40 cellular contexts compared by ENCODE assay signal in the genomic region with DNA sequence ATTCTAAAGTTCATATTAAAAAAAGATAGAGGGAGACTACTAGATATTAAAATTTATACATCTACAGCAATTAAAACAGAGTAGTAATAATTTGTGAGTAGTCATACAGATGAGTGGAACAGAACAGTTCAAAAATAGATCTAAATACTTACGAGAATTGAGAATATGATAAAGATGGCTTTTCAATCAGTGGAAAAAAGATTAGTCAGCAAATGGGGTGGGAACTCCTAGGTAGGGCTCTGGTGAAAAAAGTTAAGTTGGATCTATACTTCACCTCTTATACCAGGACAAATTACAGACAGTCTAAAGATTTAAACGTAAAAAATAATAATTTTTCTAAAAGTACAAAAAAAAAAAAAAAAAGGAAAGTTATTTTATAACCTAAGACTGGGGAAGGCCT.
"Had no signal": no experiment of that assay in that cellular context is flagged by ENCODE, and none has a peak within 500 bp of the region (broad histone marks: within the 10 kb centered on the region; RNA-seq: fewer than 3 reads in every experiment).

No MANE protein-coding gene starts in this region.

- H3K27me3 ChIP-seq: adrenal gland, body of pancreas, brain microvascular endothelial cell, cardiac muscle cell had no signal

- H3K9me3 ChIP-seq: body of pancreas had no signal

- H3K27ac Mint-ChIP-seq: activated B cell treated with CpG ODN at 0.5 μM for 24 hours; activated CD4-positive, alpha-beta memory T cell treated with anti-CD3 and anti-CD28 coated beads for 36 hours; activated CD4-positive, alpha-beta T cell treated with anti-CD3 and anti-CD28 coated beads, Interleukin-2, amount 10 ng/mL, durations not matched to agents 24 days and 14 days; activated CD8-positive, alpha-beta T cell treated with anti-CD3 and anti-CD28 coated beads for 36 hours; activated naive CD4-positive, alpha-beta T cell treated with anti-CD3 and anti-CD28 coated beads for 36 hours; activated naive CD4-positive, alpha-beta T cell treated with anti-CD3 and anti-CD28 coated beads, Interleukin-2, amount 50 U/mL, for 72 hours; activated naive CD8-positive, alpha-beta T cell treated with anti-CD3 and anti-CD28 coated beads for 36 hours; activated T-cell treated with anti-CD3 and anti-CD28 coated beads, Interleukin-2, amount 50 U/mL, for 72 hours; activated T-helper 1 cell treated with anti-CD3 and anti-CD28 coated beads, Interleukin-12 subunit alpha, Interleukin-12 subunit beta, Interleukin-2, Interleukin-4 antibody, amounts not matched to agents 30 ng/mL and 10 ng/mL and 1 ng/mL, durations not matched to agents 14 hours and 24 hours and 36 hours; activated T-helper 17 cell treated with anti-CD3 and anti-CD28 coated beads, Interleukin-2, amount 50 U/mL, for 72 hours; T-helper 1 cell treated with Interleukin-12 subunit alpha and Interleukin-12 subunit beta and Interleukin-4 antibody, amounts not matched to agents 30 μg/mL and 1 μg/mL, for 36 hours; T-helper 2 cell treated with Interferon-gamma antibody and Interleukin-4, amounts not matched to agents 5 μg/mL and 100 μg/mL, for 36 hours had no signal

- DNase-seq: activated B cell treated with CpG ODN at 0.5 μM for 24 hours; activated CD4-positive, alpha-beta memory T cell treated with anti-CD3 and anti-CD28 coated beads for 36 hours; activated CD4-positive, alpha-beta T cell treated with anti-CD3 and anti-CD28 coated beads for 4 hours; activated CD4-positive, alpha-beta T cell treated with anti-CD3 and anti-CD28 coated beads, Interleukin-2, amount 10 ng/mL, durations not matched to agents 24 days and 14 days; activated CD4-positive, alpha-beta T cell treated with anti-CD3 and anti-CD28 coated beads, Interleukin-2, amount 50 U/mL, for 1 hour; activated CD4-positive, alpha-beta T cell treated with anti-CD3 and anti-CD28 coated beads, Interleukin-2, amount 50 U/mL, for 4 hours; activated CD4-positive, CD25-positive, alpha-beta regulatory T cell treated with anti-CD3 and anti-CD28 coated beads, Interleukin-2, amount 50 U/mL, for 72 hours; activated CD8-positive, alpha-beta memory T cell treated with anti-CD3 and anti-CD28 coated beads, Interleukin-2, amount 50 U/mL, for 4 hours; activated CD8-positive, alpha-beta T cell treated with anti-CD3 and anti-CD28 coated beads for 36 hours; activated effector memory CD4-positive, alpha-beta T cell treated with anti-CD3 and anti-CD28 coated beads, Interleukin-2, amount 50 U/mL, for 16 hours; activated gamma-delta T cell treated with Interleukin-2 at 50 U/mL for 16 hours; activated naive CD4-positive, alpha-beta T cell; activated naive CD4-positive, alpha-beta T cell treated with anti-CD3 and anti-CD28 coated beads for 36 hours; activated naive CD4-positive, alpha-beta T cell treated with anti-CD3 and anti-CD28 coated beads, Interleukin-2, amount 50 U/mL, for 16 hours; activated naive CD8-positive, alpha-beta T cell treated with anti-CD3 and anti-CD28 coated beads for 36 hours; activated T-cell treated with anti-CD3 and anti-CD28 coated beads for 4 hours; activated T-cell treated with anti-CD3 and anti-CD28 coated beads, Interleukin-2, amount 50 U/mL, for 1 hour; activated T-cell treated with anti-CD3 and anti-CD28 coated beads, Interleukin-2, amount 50 U/mL, for 4 hours; activated T-cell treated with anti-CD3 and anti-CD28 coated beads, Interleukin-2, amount 50 U/mL, for 72 hours; adrenal gland; amniotic stem cell; aorta; body of pancreas; brain microvascular endothelial cell; caudate nucleus; cerebellar nuclear complex; T-helper 1 cell; T-helper 2 cell; T-helper 9 cell had no signal

- H3K4me1 ChIP-seq: adrenal gland, body of pancreas had no signal

- H3K27ac ChIP-seq: adrenal gland, body of pancreas, brain microvascular endothelial cell, cardiac muscle cell, VCaP had no signal

- H3K4me3 ChIP-seq: adrenal gland, body of pancreas, cardiac muscle cell had no signal

- H3K9me3 Mint-ChIP-seq: activated CD4-positive, alpha-beta T cell treated with anti-CD3 and anti-CD28 coated beads, Interleukin-2, amount 10 ng/mL, durations not matched to agents 24 days and 14 days; activated T-cell treated with anti-CD3 and anti-CD28 coated beads, Interleukin-2, amount 50 U/mL, for 72 hours; activated T-helper 1 cell treated with anti-CD3 and anti-CD28 coated beads, Interleukin-12 subunit alpha, Interleukin-12 subunit beta, Interleukin-2, Interleukin-4 antibody, amounts not matched to agents 30 ng/mL and 10 ng/mL and 1 ng/mL, durations not matched to agents 14 hours and 24 hours and 36 hours; central memory CD8-positive, alpha-beta T cell; T-helper 1 cell treated with Interleukin-12 subunit alpha and Interleukin-12 subunit beta and Interleukin-4 antibody, amounts not matched to agents 30 μg/mL and 1 μg/mL, for 36 hours; T-helper 2 cell treated with Interferon-gamma antibody and Interleukin-4, amounts not matched to agents 5 μg/mL and 100 μg/mL, for 36 hours had no signal

- H3K27me3 Mint-ChIP-seq: activated B cell treated with CpG ODN at 0.5 μM for 24 hours; activated CD4-positive, alpha-beta memory T cell treated with anti-CD3 and anti-CD28 coated beads for 36 hours; activated CD4-positive, alpha-beta T cell treated with anti-CD3 and anti-CD28 coated beads, Interleukin-2, amount 10 ng/mL, durations not matched to agents 24 days and 14 days; activated CD8-positive, alpha-beta T cell treated with anti-CD3 and anti-CD28 coated beads for 36 hours; activated naive CD8-positive, alpha-beta T cell treated with anti-CD3 and anti-CD28 coated beads for 36 hours; activated T-helper 17 cell treated with anti-CD3 and anti-CD28 coated beads, Interleukin-2, amount 50 U/mL, for 72 hours; central memory CD8-positive, alpha-beta T cell had no signal

- H3K4me3 Mint-ChIP-seq: activated B cell treated with CpG ODN at 0.5 μM for 24 hours; activated CD4-positive, alpha-beta memory T cell treated with anti-CD3 and anti-CD28 coated beads for 36 hours; activated CD4-positive, alpha-beta T cell treated with anti-CD3 and anti-CD28 coated beads, Interleukin-2, amount 10 ng/mL, durations not matched to agents 24 days and 14 days; activated CD8-positive, alpha-beta T cell treated with anti-CD3 and anti-CD28 coated beads for 36 hours; activated naive CD4-positive, alpha-beta T cell treated with anti-CD3 and anti-CD28 coated beads for 36 hours; activated naive CD8-positive, alpha-beta T cell treated with anti-CD3 and anti-CD28 coated beads for 36 hours; activated T-cell treated with anti-CD3 and anti-CD28 coated beads, Interleukin-2, amount 50 U/mL, for 4 hours; activated T-cell treated with anti-CD3 and anti-CD28 coated beads, Interleukin-2, amount 50 U/mL, for 72 hours; activated T-helper 1 cell treated with anti-CD3 and anti-CD28 coated beads, Interleukin-12 subunit alpha, Interleukin-12 subunit beta, Interleukin-2, Interleukin-4 antibody, amounts not matched to agents 30 ng/mL and 10 ng/mL and 1 ng/mL, durations not matched to agents 14 hours and 24 hours and 36 hours; activated T-helper 17 cell treated with anti-CD3 and anti-CD28 coated beads, Interleukin-2, amount 50 U/mL, for 72 hours; central memory CD8-positive, alpha-beta T cell; T-helper 1 cell treated with Interleukin-12 subunit alpha and Interleukin-12 subunit beta and Interleukin-4 antibody, amounts not matched to agents 30 μg/mL and 1 μg/mL, for 36 hours; T-helper 2 cell treated with Interferon-gamma antibody and Interleukin-4, amounts not matched to agents 5 μg/mL and 100 μg/mL, for 36 hours had no signal

- FAIRE-seq: astrocyte, bronchial epithelial cell, TTC549 had no signal

- H3K36me3 ChIP-seq: adrenal gland, brain microvascular endothelial cell, cardiac muscle cell had no signal

- H3K36me3 Mint-ChIP-seq: activated CD4-positive, alpha-beta memory T cell treated with anti-CD3 and anti-CD28 coated beads for 36 hours had no signal

- H3K4me1 Mint-ChIP-seq: activated B cell treated with CpG ODN at 0.5 μM for 24 hours; activated CD4-positive, alpha-beta T cell treated with anti-CD3 and anti-CD28 coated beads, Interleukin-2, amount 10 ng/mL, durations not matched to agents 24 days and 14 days; activated naive CD8-positive, alpha-beta T cell treated with anti-CD3 and anti-CD28 coated beads for 36 hours; activated T-helper 17 cell treated with anti-CD3 and anti-CD28 coated beads, Interleukin-2, amount 50 U/mL, for 72 hours; central memory CD8-positive, alpha-beta T cell had no signal

- ATAC-seq: activated CD8-positive, alpha-beta T cell treated with anti-CD3 and anti-CD28 coated beads for 36 hours; activated naive CD4-positive, alpha-beta T cell treated with anti-CD3 and anti-CD28 coated beads, Interleukin-2, amount 50 U/mL, for 72 hours; activated T-cell treated with anti-CD3 and anti-CD28 coated beads, Interleukin-2, amount 50 U/mL, for 4 hours; activated T-cell treated with anti-CD3 and anti-CD28 coated beads, Interleukin-2, amount 50 U/mL, for 72 hours; activated T-helper 17 cell treated with anti-CD3 and anti-CD28 coated beads, Interleukin-2, amount 50 U/mL, for 72 hours; body of pancreas had no signal
